ENCODE assay signal across 8 cellular contexts in the genomic region with DNA sequence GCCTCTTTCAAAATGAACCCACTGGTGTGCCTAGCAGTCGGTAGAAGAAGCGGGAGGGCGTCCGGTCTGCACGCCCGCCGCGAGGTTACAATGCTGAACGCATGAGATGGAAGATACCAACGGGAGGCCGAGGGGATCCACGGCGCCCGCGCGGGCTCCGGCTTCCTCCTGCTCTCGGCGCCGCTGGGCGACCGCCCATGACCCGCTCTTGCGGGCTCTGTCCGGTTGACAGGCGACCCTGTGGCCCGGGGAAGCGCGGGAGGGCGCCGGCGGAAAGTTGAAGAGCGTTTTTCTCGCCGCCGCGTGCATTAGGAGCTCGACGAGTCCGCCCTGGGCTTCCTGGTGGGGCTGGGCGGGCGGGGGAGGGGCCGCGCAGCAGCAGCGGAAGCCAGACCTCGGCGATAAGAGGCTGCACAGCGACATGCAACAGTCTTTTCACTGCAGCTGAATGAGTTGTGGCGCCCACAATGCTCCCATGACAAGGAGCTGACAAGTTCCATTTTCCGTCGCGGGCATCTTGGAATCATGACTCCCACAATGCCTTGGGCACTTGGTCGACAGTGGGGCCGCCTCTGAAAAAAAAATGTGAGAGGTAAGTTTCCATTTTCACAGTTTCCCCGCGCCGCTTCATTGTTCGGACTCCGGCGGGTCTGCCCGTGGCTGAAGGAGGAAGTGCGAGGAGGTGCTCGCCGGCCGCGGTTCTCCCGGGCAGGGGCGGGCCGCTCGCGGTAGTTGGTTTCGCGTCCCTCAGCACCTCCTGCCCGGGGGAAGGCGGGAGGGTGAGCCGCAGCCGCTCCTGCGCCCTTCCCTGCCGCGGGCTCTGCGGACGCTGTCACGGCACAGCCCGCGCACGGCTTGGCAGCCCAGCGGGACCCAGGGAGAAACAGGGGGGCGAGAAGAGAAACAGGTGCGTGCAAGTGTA. TPM values are rescaled to one million over a fixed set of nuclear protein-coding genes. Genes with fewer than 3 reads are reported as not detected.
DNase-seq lines count a peak whose midpoint lies in the region; ATAC-seq and TF ChIP-seq lines count a peak whose summit lies in the region.

A gene with protein sequence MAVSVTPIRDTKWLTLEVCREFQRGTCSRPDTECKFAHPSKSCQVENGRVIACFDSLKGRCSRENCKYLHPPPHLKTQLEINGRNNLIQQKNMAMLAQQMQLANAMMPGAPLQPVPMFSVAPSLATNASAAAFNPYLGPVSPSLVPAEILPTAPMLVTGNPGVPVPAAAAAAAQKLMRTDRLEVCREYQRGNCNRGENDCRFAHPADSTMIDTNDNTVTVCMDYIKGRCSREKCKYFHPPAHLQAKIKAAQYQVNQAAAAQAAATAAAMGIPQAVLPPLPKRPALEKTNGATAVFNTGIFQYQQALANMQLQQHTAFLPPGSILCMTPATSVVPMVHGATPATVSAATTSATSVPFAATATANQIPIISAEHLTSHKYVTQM (plus strand): TSS at position 429 of the 922 bp plus-strand sequence. CDS start 31,265 bp downstream, outside the sequence.

- no peaks in the 10 kb centered on the region for H3K27me3 ChIP-seq in esophagus muscularis mucosa
- H3K27me3 ChIP-seq in muscle layer of duodenum (ENCODE audit: low read depth, low read length): no peaks in the 10 kb centered on the region

- peaks cover 0 to 1% of the 10 kb centered on the region in 2 donors for H3K9me3 Mint-ChIP-seq in activated T-cell treated with anti-CD3 and anti-CD28 coated beads, Interleukin-2, amount 50 U/mL, for 72 hours

- peak in 1 of 3 experiments; percentile 5 for TF ChIP-seq CTCF in esophagus muscularis mucosa (IDR thresholded peaks at IDR 0.05)

- H3K9me3 ChIP-seq in KOPT-K1 (ENCODE audit: insufficient read depth, low read length, poor library complexity, severe bottlenecking) (no peaks in the 10 kb centered on the region), esophagus muscularis mucosa (no peaks in the 10 kb centered on the region), muscle layer of duodenum (ENCODE audit: control insufficient read depth in 1 of 2, low read length in 2 of 2) (no peaks in the 10 kb centered on the region)

- no peak for TF ChIP-seq EP300 in esophagus muscularis mucosa (IDR thresholded peaks at IDR 0.05)

- H3K36me3 Mint-ChIP-seq in activated T-cell treated with anti-CD3 and anti-CD28 coated beads, Interleukin-2, amount 50 U/mL, for 72 hours (ENCODE audit: insufficient read depth in 2 of 2): peaks cover 9 to 28% of the 10 kb centered on the region in 2 donors

- DNase-seq in DMS53 (lab: John Stamatoyannopoulos, UW) (peak; percentile 87), RKO (ENCODE audit: low spot score) (peak; percentile 88), esophagus muscularis mucosa (ENCODE audit: extremely low spot score) (peak; percentile 95)
- DNase-seq in activated T-cell treated with anti-CD3 and anti-CD28 coated beads, Interleukin-2, amount 50 U/mL, for 72 hours: peak; percentile 84 to 87
- DNase-seq in stimulated activated CD8-positive, alpha-beta memory T cell treated with anti-CD3 and anti-CD28 coated beads, Interleukin-7, amount 100 ng/mL, for 4 hours (ENCODE audit: low read depth in 2 of 2): peak; percentile 79 to 80

- H3K4me1 Mint-ChIP-seq in activated T-cell treated with anti-CD3 and anti-CD28 coated beads, Interleukin-2, amount 50 U/mL, for 72 hours (ENCODE audit: low read depth): peaks cover 70% of the 10 kb centered on the region

- H3K27ac ChIP-seq in KOPT-K1 (ENCODE audit: low read depth, low read length, poor library complexity, severe bottlenecking) (peak within 1 kb of the TSS; percentile 97), esophagus muscularis mucosa (replicated peaks in 1 of 4) (peak within 1 kb of the TSS; percentile 96 to 99 (median 98)), muscle layer of duodenum (ENCODE audit: low read length) (peak within 1 kb of the TSS; percentile 99)

- H3K27me3 Mint-ChIP-seq in activated T-cell treated with anti-CD3 and anti-CD28 coated beads, Interleukin-2, amount 50 U/mL, for 72 hours (ENCODE audit: low read depth): no peaks in the 10 kb centered on the region

- peaks cover 38 to 68% (median 55%) of the 10 kb centered on the region in 4 donors for H3K4me1 ChIP-seq in esophagus muscularis mucosa
- peaks cover 23 to 25% of the 10 kb centered on the region in 2 donors for H3K4me1 ChIP-seq in muscle layer of duodenum (ENCODE audit: control insufficient read depth in 1 of 2, insufficient read depth in 2 of 2, low read length in 2 of 2)

- no peak for TF ChIP-seq POLR2A in esophagus muscularis mucosa (IDR thresholded peaks at IDR 0.05; ENCODE audit: low read depth)

- 0% methylated on average over 23 of the region's 89 CpGs for WGBS in esophagus muscularis mucosa

- peak; percentile 68 for ATAC-seq in GM21723 (IDR thresholded peaks at IDR 0.05; ENCODE audit: unreplicated experiment)
- ATAC-seq in activated T-cell treated with anti-CD3 and anti-CD28 coated beads, Interleukin-2, amount 50 U/mL, for 72 hours (replicated peaks in 1 of 2): peak; percentile 76 to 78

- H3K36me3 ChIP-seq in KOPT-K1 (ENCODE audit: insufficient read depth, low read length): peaks cover 39% of the 10 kb centered on the region
- H3K36me3 ChIP-seq in esophagus muscularis mucosa: no peaks in the 10 kb centered on the region
- peaks cover 0 to 26% of the 10 kb centered on the region in 2 donors for H3K36me3 ChIP-seq in muscle layer of duodenum (ENCODE audit: control insufficient read depth in 1 of 2, insufficient read depth in 2 of 2, low read length in 2 of 2)

- H3K4me3 ChIP-seq in esophagus muscularis mucosa (peak within 1 kb of the TSS; percentile 68 to 90 (median 76)), muscle layer of duodenum (ENCODE audit: low read depth in 1 of 2, low read length in 2 of 2) (peak within 1 kb of the TSS; percentile 85 to 99)

- H3K4me3 Mint-ChIP-seq in activated T-cell treated with anti-CD3 and anti-CD28 coated beads, Interleukin-2, amount 50 U/mL, for 72 hours: peak within 1 kb of the TSS; percentile 86 to 94

- intact Hi-C loops in esophagus muscularis mucosa (cut with DNase I): loop anchor here (5.0 to 10.0 kb wide), 2 partner anchors 61 to 136 kb away; no protein-coding TSS in a partner anchor

- H3K27ac Mint-ChIP-seq in activated T-cell treated with anti-CD3 and anti-CD28 coated beads, Interleukin-2, amount 50 U/mL, for 72 hours: peak within 1 kb of the TSS; percentile 98

RNA-seq across cellular contexts. Expression of the gene that starts here (rescaled TPM):
- total RNA-seq in activated T-cell treated with anti-CD3 and anti-CD28 coated beads, Interleukin-2, amount 50 U/mL, for 72 hours: 100 to 1,000 TPM; 299 to 323 TPM
- 100 to 1,000 TPM; 635 to 868 (median 720) TPM for total RNA-seq in esophagus muscularis mucosa

Comparison
In these comparisons a context has a peak if more than half of its experiments do, and no peak if none do; other contexts are left out.
1. Peak in every context shown above with its lines: DNase-seq, ATAC-seq, H3K4me3 ChIP-seq and H3K27ac ChIP-seq.